Comparison of ENCODE assay signal across 16 cellular contexts in genomic region chr2:56874717-56875116, GRCh38.
A peak's percentile ranks its signal among the peaks of the same experiment; 100 is the strongest.
DNase-seq lines count a peak whose midpoint lies in the region; ATAC-seq lines count a peak whose summit lies in the region.
"Had no signal": no experiment of that assay in that cellular context is flagged by ENCODE, and none has a peak within 500 bp of the region (broad histone marks: within the 10 kb centered on the region; RNA-seq: fewer than 3 reads in every experiment).

No MANE protein-coding gene starts in this region.

- no peaks in the 10 kb centered on the region for H3K27me3 Mint-ChIP-seq in naive thymus-derived CD4-positive, alpha-beta T cell
- H3K27me3 Mint-ChIP-seq: CD4-positive, alpha-beta memory T cell had no signal

- H3K27me3 ChIP-seq in naive thymus-derived CD4-positive, alpha-beta T cell (ENCODE audit: control insufficient read depth in 2 of 2, insufficient read depth in 2 of 2, low read length in 2 of 2): no peaks in the 10 kb centered on the region
- no peaks in the 10 kb centered on the region for H3K27me3 ChIP-seq in aorta (ENCODE audit: control insufficient read depth in 1 of 2, insufficient read depth in 2 of 2, low read length in 1 of 2)

- CTCF ChIA-PET in naive thymus-derived CD4-positive, alpha-beta T cell (lab: Charles Lee): no interaction called here

- H3K27ac Mint-ChIP-seq in naive thymus-derived CD4-positive, alpha-beta T cell: no peak overlapping the region
- H3K27ac Mint-ChIP-seq in stimulated activated effector memory CD8-positive, alpha-beta T cell treated with anti-CD3 and anti-CD28 coated beads, Interleukin-12 subunit alpha, Interleukin-12 subunit beta, amount 100 ng/mL, for 72 hours: no peak overlapping the region
- H3K27ac Mint-ChIP-seq: CD4-positive, alpha-beta memory T cell; HFFc6 had no signal

- no peak for DNase-seq in naive thymus-derived CD4-positive, alpha-beta T cell
- DNase-seq in stimulated activated effector memory CD8-positive, alpha-beta T cell treated with anti-CD3 and anti-CD28 coated beads, Interleukin-12 subunit alpha, Interleukin-12 subunit beta, amount 100 ng/mL, for 72 hours (ENCODE audit: low spot score in 2 of 2): no peak
- peak; percentile 18 to 34 for DNase-seq in aorta
- no peak for DNase-seq in NCI-H187 treated with DMSO at 0.1 percent for 48 hours (lab: John Stamatoyannopoulos, UW)
- DNase-seq: C1 segment of cervical spinal cord; Calu3; CD4-positive, alpha-beta memory T cell; COR-L47; DMS53; DMS79 treated with DMSO at 0.1 percent for 48 hours; GF-D8; GOT3; HFFc6 had no signal

- 84 to 92% methylated on average over 4 of the region's 4 CpGs for WGBS in aorta, 2 donors

- no peak overlapping the region for H3K27ac ChIP-seq in naive thymus-derived CD4-positive, alpha-beta T cell (ENCODE audit: low read depth, low read length)
- no peak overlapping the region for H3K27ac ChIP-seq in aorta (ENCODE audit: low read depth in 1 of 2, low read length in 2 of 2)

- POLR2A ChIA-PET in naive thymus-derived CD4-positive, alpha-beta T cell (lab: Charles Lee): no interaction called here

- H3K9me3 Mint-ChIP-seq in naive thymus-derived CD4-positive, alpha-beta T cell: peaks cover 0 to 23% (median 8%) of the 10 kb centered on the region in 11 donors
- H3K9me3 Mint-ChIP-seq in stimulated activated effector memory CD8-positive, alpha-beta T cell treated with anti-CD3 and anti-CD28 coated beads, Interleukin-12 subunit alpha, Interleukin-12 subunit beta, amount 100 ng/mL, for 72 hours: peaks cover 28% of the 10 kb centered on the region

- no peak overlapping the region for H3K4me3 ChIP-seq in naive thymus-derived CD4-positive, alpha-beta T cell (ENCODE audit: low read length)
- H3K4me3 ChIP-seq in aorta (ENCODE audit: low read length in 2 of 2): no peak overlapping the region
- H3K4me3 ChIP-seq: HAP-1 had no signal

- intact Hi-C loops in naive thymus-derived CD4-positive, alpha-beta T cell (cut with micrococcal nuclease): no loop called here
- intact Hi-C loops in aorta (cut with DNase I): no loop called here

- no peaks in the 10 kb centered on the region for H3K4me1 ChIP-seq in naive thymus-derived CD4-positive, alpha-beta T cell (ENCODE audit: control insufficient read depth in 2 of 2, insufficient read depth in 2 of 2, low read length in 2 of 2)
- H3K4me1 ChIP-seq in aorta (ENCODE audit: control insufficient read depth in 1 of 2, insufficient read depth in 2 of 2, low read length in 2 of 2): no peaks in the 10 kb centered on the region
- H3K4me1 ChIP-seq: HAP-1 had no signal

- H3K4me3 Mint-ChIP-seq in naive thymus-derived CD4-positive, alpha-beta T cell: no peak overlapping the region
- no peak overlapping the region for H3K4me3 Mint-ChIP-seq in stimulated activated effector memory CD8-positive, alpha-beta T cell treated with anti-CD3 and anti-CD28 coated beads, Interleukin-12 subunit alpha, Interleukin-12 subunit beta, amount 100 ng/mL, for 72 hours
- H3K4me3 Mint-ChIP-seq: CD4-positive, alpha-beta memory T cell; HFFc6 had no signal

- H3K4me1 Mint-ChIP-seq in naive thymus-derived CD4-positive, alpha-beta T cell: no peaks in the 10 kb centered on the region
- H3K4me1 Mint-ChIP-seq in stimulated activated effector memory CD8-positive, alpha-beta T cell treated with anti-CD3 and anti-CD28 coated beads, Interleukin-12 subunit alpha, Interleukin-12 subunit beta, amount 100 ng/mL, for 72 hours: no peaks in the 10 kb centered on the region
- H3K4me1 Mint-ChIP-seq: CD4-positive, alpha-beta memory T cell had no signal

- no peaks in the 10 kb centered on the region for H3K36me3 Mint-ChIP-seq in naive thymus-derived CD4-positive, alpha-beta T cell
- no peaks in the 10 kb centered on the region for H3K36me3 Mint-ChIP-seq in stimulated activated effector memory CD8-positive, alpha-beta T cell treated with anti-CD3 and anti-CD28 coated beads, Interleukin-12 subunit alpha, Interleukin-12 subunit beta, amount 100 ng/mL, for 72 hours
- H3K36me3 Mint-ChIP-seq: CD4-positive, alpha-beta memory T cell had no signal

- no peaks in the 10 kb centered on the region for H3K36me3 ChIP-seq in naive thymus-derived CD4-positive, alpha-beta T cell (ENCODE audit: control insufficient read depth in 2 of 3, insufficient read depth in 3 of 3, low read length in 3 of 3)
- no peaks in the 10 kb centered on the region for H3K36me3 ChIP-seq in aorta (ENCODE audit: control insufficient read depth in 1 of 2, insufficient read depth in 2 of 2, low read length in 1 of 2)
- H3K36me3 ChIP-seq: HAP-1 had no signal

- peak; percentile 29 for ATAC-seq in naive thymus-derived CD4-positive, alpha-beta T cell
- ATAC-seq in stimulated activated effector memory CD8-positive, alpha-beta T cell treated with anti-CD3 and anti-CD28 coated beads, Interleukin-12 subunit alpha, Interleukin-12 subunit beta, amount 100 ng/mL, for 72 hours: peak; percentile 19
- peak; percentile 50 for ATAC-seq in aorta (ENCODE audit: low FRiP score)
- no peak for ATAC-seq in HG03571 (IDR thresholded peaks at IDR 0.05; ENCODE audit: unreplicated experiment)
- no peak for ATAC-seq in GM18519 (IDR thresholded peaks at IDR 0.05; ENCODE audit: low FRiP score, unreplicated experiment)

- H3K9me3 ChIP-seq in naive thymus-derived CD4-positive, alpha-beta T cell (ENCODE audit: control insufficient read depth in 2 of 3, low read length in 3 of 3): no peaks in the 10 kb centered on the region
- peaks cover 3% of the 10 kb centered on the region for H3K9me3 ChIP-seq in aorta (ENCODE audit: control insufficient read depth, low read length)
- H3K9me3 ChIP-seq: HAP-1 had no signal

Comparison
In these comparisons a context has a peak if more than half of its experiments do, and no peak if none do; other contexts are left out.
1. ATAC-seq: peak in naive thymus-derived CD4-positive, alpha-beta T cell (single experiment), stimulated activated effector memory CD8-positive, alpha-beta T cell treated with anti-CD3 and anti-CD28 coated beads, Interleukin-12 subunit alpha, Interleukin-12 subunit beta, amount 100 ng/mL, for 72 hours (single experiment) and aorta (single experiment); none in HG03571 (single experiment) and GM18519 (single experiment).
2. DNase-seq: peak in aorta (2 of 2); none in naive thymus-derived CD4-positive, alpha-beta T cell (0 of 9), stimulated activated effector memory CD8-positive, alpha-beta T cell treated with anti-CD3 and anti-CD28 coated beads, Interleukin-12 subunit alpha, Interleukin-12 subunit beta, amount 100 ng/mL, for 72 hours (0 of 2) and NCI-H187 treated with DMSO at 0.1 percent for 48 hours (single experiment).